ENCODE assay signal across 10 cellular contexts in genomic region chr2:181657379-181657778, GRCh38. TPM values are rescaled to one million over a fixed set of nuclear protein-coding genes. Genes with fewer than 3 reads are reported as not detected.
DNase-seq lines count a peak whose midpoint lies in the region; ATAC-seq and TF ChIP-seq lines count a peak whose summit lies in the region.
"Had no signal": no experiment of that assay in that cellular context is flagged by ENCODE, and none has a peak within 500 bp of the region (broad histone marks: within the 10 kb centered on the region; RNA-seq: fewer than 3 reads in every experiment).

No MANE protein-coding gene starts in this region.

- peaks cover 7% of the 10 kb centered on the region for H3K4me1 Mint-ChIP-seq in activated naive CD8-positive, alpha-beta T cell treated with anti-CD3 and anti-CD28 coated beads, Interleukin-2, amount 50 U/mL, for 24 hours

- H3K4me1 ChIP-seq in right cardiac atrium (ENCODE audit: control insufficient read depth, insufficient read depth, low read length) (no peaks in the 10 kb centered on the region), lower lobe of right lung (peaks cover 8% of the 10 kb centered on the region), prostate gland (replicated peaks) (no peaks in the 10 kb centered on the region)

- H3K27me3 Mint-ChIP-seq in activated naive CD8-positive, alpha-beta T cell treated with anti-CD3 and anti-CD28 coated beads, Interleukin-2, amount 50 U/mL, for 24 hours: peaks cover 39% of the 10 kb centered on the region

- H3K27me3 ChIP-seq in right cardiac atrium (ENCODE audit: control insufficient read depth, insufficient read depth): no peaks in the 10 kb centered on the region
- peaks cover 14% of the 10 kb centered on the region for H3K27me3 ChIP-seq in lower lobe of right lung (ENCODE audit: low read depth)
- no peaks in the 10 kb centered on the region for H3K27me3 ChIP-seq in prostate gland (replicated peaks; ENCODE audit: insufficient read depth)
- H3K27me3 ChIP-seq: uterus had no signal

- intact Hi-C loops in right cardiac atrium (cut with DNase I) (no loop called here), left ventricle myocardium superior (cut with micrococcal nuclease) (no loop called here), lower lobe of right lung (cut with DNase I) (no loop called here), prostate gland (cut with DNase I) (no loop called here)

- no peaks in the 10 kb centered on the region for H3K36me3 Mint-ChIP-seq in activated naive CD8-positive, alpha-beta T cell treated with anti-CD3 and anti-CD28 coated beads, Interleukin-2, amount 50 U/mL, for 24 hours (ENCODE audit: low read depth)

- peak overlapping the region; percentile 67 for H3K4me3 Mint-ChIP-seq in activated naive CD8-positive, alpha-beta T cell treated with anti-CD3 and anti-CD28 coated beads, Interleukin-2, amount 50 U/mL, for 24 hours

- H3K27ac ChIP-seq in right cardiac atrium (ENCODE audit: low read length) (no peak overlapping the region), lower lobe of right lung (no peak overlapping the region), prostate gland (no peak overlapping the region)
- H3K27ac ChIP-seq: epithelial cell of prostate, uterus had no signal

- no peak for ATAC-seq in right cardiac atrium
- ATAC-seq in left ventricle myocardium superior: no peak
- ATAC-seq in activated naive CD8-positive, alpha-beta T cell treated with anti-CD3 and anti-CD28 coated beads, Interleukin-2, amount 50 U/mL, for 24 hours: no peak
- ATAC-seq in lower lobe of right lung: no peak
- ATAC-seq in GM19467 (IDR thresholded peaks at IDR 0.05; ENCODE audit: unreplicated experiment): no peak

- no peak for TF ChIP-seq POLR2A in prostate gland (IDR thresholded peaks at IDR 0.05)

- H3K9me3 ChIP-seq in right cardiac atrium (ENCODE audit: control insufficient read depth, low read length) (no peaks in the 10 kb centered on the region), lower lobe of right lung (no peaks in the 10 kb centered on the region), prostate gland (no peaks in the 10 kb centered on the region)
- H3K9me3 ChIP-seq: uterus had no signal

- peak overlapping the region; percentile 56 for H3K4me3 ChIP-seq in right cardiac atrium (ENCODE audit: low read length)
- peak overlapping the region; percentile 66 for H3K4me3 ChIP-seq in lower lobe of right lung
- H3K4me3 ChIP-seq in prostate gland: no peak overlapping the region

- no peak for TF ChIP-seq CTCF in lower lobe of right lung (IDR thresholded peaks at IDR 0.05)
- no peak for TF ChIP-seq CTCF in prostate gland (IDR thresholded peaks at IDR 0.05)

- no peak overlapping the region for H3K27ac Mint-ChIP-seq in activated naive CD8-positive, alpha-beta T cell treated with anti-CD3 and anti-CD28 coated beads, Interleukin-2, amount 50 U/mL, for 24 hours

- H3K36me3 ChIP-seq in lower lobe of right lung: no peaks in the 10 kb centered on the region
- H3K36me3 ChIP-seq in prostate gland: no peaks in the 10 kb centered on the region
- H3K36me3 ChIP-seq: uterus had no signal

- DNase-seq in right cardiac atrium (no peak), left ventricle myocardium superior (no peak), lower lobe of right lung (no peak), CD1c-positive myeloid dendritic cell (ENCODE audit: extremely low spot score) (no peak), NCI-H2196 (lab: John Stamatoyannopoulos, UW; ENCODE audit: unreplicated experiment) (no peak), prostate gland (ENCODE audit: low spot score) (no peak)
- no peak for DNase-seq in activated naive CD8-positive, alpha-beta T cell treated with anti-CD3 and anti-CD28 coated beads, Interleukin-2, amount 50 U/mL, for 24 hours
- DNase-seq: uterus had no signal

- WGBS in right cardiac atrium: 53% methylated on average over 4 of the region's 4 CpGs
- 85% methylated on average over 4 of the region's 4 CpGs for WGBS in prostate gland

- H3K9me3 Mint-ChIP-seq in activated naive CD8-positive, alpha-beta T cell treated with anti-CD3 and anti-CD28 coated beads, Interleukin-2, amount 50 U/mL, for 24 hours: no peaks in the 10 kb centered on the region

RNA-seq across cellular contexts. Expression of gene CERKL, which starts 0.5 kb away (rescaled TPM):
- total RNA-seq in right cardiac atrium (not detected), left ventricle myocardium superior (not detected), lower lobe of right lung (1.7 TPM), prostate gland (1 to 10 TPM in 1 of 2 donors, under 1 TPM in 1; 0.55 to 3.9 TPM)
- not detected for polyA plus RNA-seq in right cardiac atrium

RNA-seq across cellular contexts. Expression of gene NEUROD1, which starts 22.9 kb away (rescaled TPM):
- total RNA-seq in right cardiac atrium (not detected), left ventricle myocardium superior (not detected), lower lobe of right lung (not detected), prostate gland (not detected)
- polyA plus RNA-seq in right cardiac atrium: not detected
- total RNA-seq: uterus had no signal

Comparison
In these comparisons a context has a peak if more than half of its experiments do, and no peak if none do; other contexts are left out.
1. H3K4me3 ChIP-seq: peak in right cardiac atrium (single experiment) and lower lobe of right lung (single experiment); none in prostate gland (0 of 2).